In genomic region chr11:19739872-19740271, GRCh38 we compare ENCODE assay signal across 10 cellular contexts. TPM values are rescaled to one million over a fixed set of nuclear protein-coding genes. Genes with fewer than 3 reads are reported as not detected.
DNase-seq lines count a peak whose midpoint lies in the region; ATAC-seq and TF ChIP-seq lines count a peak whose summit lies in the region.
"Had no signal": no experiment of that assay in that cellular context is flagged by ENCODE, and none has a peak within 500 bp of the region (broad histone marks: within the 10 kb centered on the region; RNA-seq: fewer than 3 reads in every experiment).

No MANE protein-coding gene starts in this region.

- peak overlapping the region; percentile 76 for H2AFZ ChIP-seq in GM23248

- H3K27me3 Mint-ChIP-seq in CD14-positive monocyte (ENCODE audit: low read depth in 3 of 3): peaks cover 0 to 6% (median 6%) of the 10 kb centered on the region in 3 donors
- H3K27me3 Mint-ChIP-seq: central memory CD8-positive, alpha-beta T cell had no signal

- H3K27me3 ChIP-seq in GM23248 (replicated peaks; ENCODE audit: insufficient read depth) (no peaks in the 10 kb centered on the region), rectal smooth muscle tissue (ENCODE audit: control insufficient read depth, insufficient read depth, low read length) (no peaks in the 10 kb centered on the region)

- H3K27ac ChIP-seq in GM23248 (peak overlapping the region; percentile 19; the same call in 1 of the 2 replicates), rectal smooth muscle tissue (ENCODE audit: low read depth, low read length) (peak overlapping the region; percentile 58)

- 0 out of 2 replicates have a peak, but pooled peaks cover 4% of the 10 kb centered on the region for H4K20me1 ChIP-seq in GM23248 (ENCODE audit: insufficient read depth)

- no peaks in the 10 kb centered on the region for H3K9me3 Mint-ChIP-seq in CD14-positive monocyte
- H3K9me3 Mint-ChIP-seq: central memory CD8-positive, alpha-beta T cell had no signal

- H3K4me1 Mint-ChIP-seq in CD14-positive monocyte: no peaks in the 10 kb centered on the region
- H3K4me1 Mint-ChIP-seq: central memory CD8-positive, alpha-beta T cell had no signal

- TF ChIP-seq CTCF in CD14-positive monocyte (IDR thresholded peaks at IDR 0.05): no peak

- H3K9ac ChIP-seq in GM23248 (peak overlapping the region; percentile 54), rectal smooth muscle tissue (ENCODE audit: low read length) (no peak overlapping the region)

- peaks cover 23% of the 10 kb centered on the region; the same call in 1 of the 2 replicates for H3F3A ChIP-seq in GM23248 (ENCODE audit: insufficient read depth)

- H3K4me3 Mint-ChIP-seq in CD14-positive monocyte: no peak overlapping the region
- H3K4me3 Mint-ChIP-seq: central memory CD8-positive, alpha-beta T cell had no signal

- DNase-seq in GM23248: peak; percentile 65
- DNase-seq in globus pallidus (ENCODE audit: low spot score): peak; percentile 76
- DNase-seq in CD14-positive monocyte (ENCODE audit: low spot score): no peak
- DNase-seq in kidney glomerular epithelial cell (lab: John Stamatoyannopoulos, UW): no peak
- DNase-seq in stimulated activated CD4-positive, alpha-beta T cell treated with anti-CD3 and anti-CD28 coated beads, Interleukin-15, amount 100 ng/mL, for 24 hours: no peak
- no peak for DNase-seq in NCI-H1048 (lab: John Stamatoyannopoulos, UW)
- DNase-seq: SHP77 had no signal

- H3K9me2 ChIP-seq in GM23248 (ENCODE audit: insufficient read depth): no peaks in the 10 kb centered on the region

- in situ Hi-C loops in GM23248 (cut with MboI): loop anchor here (5.0 to 10.0 kb wide), 3 partner anchors 165 to 425 kb away; no protein-coding TSS in a partner anchor

- no peak overlapping the region for H3K27ac Mint-ChIP-seq in CD14-positive monocyte

- peak overlapping the region; percentile 36 for H3K4me2 ChIP-seq in GM23248 (ENCODE audit: unreplicated experiment)

- H3K4me3 ChIP-seq in GM23248 (no peak overlapping the region), rectal smooth muscle tissue (ENCODE audit: low read length) (no peak overlapping the region)

- H3K36me3 ChIP-seq in GM23248 (ENCODE audit: low read depth) (no peaks in the 10 kb centered on the region), rectal smooth muscle tissue (ENCODE audit: control insufficient read depth, insufficient read depth, low read length) (no peaks in the 10 kb centered on the region)

- H3K79me2 ChIP-seq in GM23248 (ENCODE audit: insufficient read depth): peaks cover 97% of the 10 kb centered on the region

- H3K36me3 Mint-ChIP-seq in CD14-positive monocyte: no peaks in the 10 kb centered on the region

- no peaks in the 10 kb centered on the region for H3K9me3 ChIP-seq in GM23248 (ENCODE audit: low read depth)

- intact Hi-C loops in CD14-positive monocyte (cut with micrococcal nuclease): no loop called here

- peaks cover 32% of the 10 kb centered on the region for H3K4me1 ChIP-seq in GM23248 (ENCODE audit: insufficient read depth)
- H3K4me1 ChIP-seq in rectal smooth muscle tissue (ENCODE audit: control insufficient read depth, insufficient read depth, low read length): peaks cover 29% of the 10 kb centered on the region

- WGBS in GM23248 (ENCODE audit: low coverage in 1 of 2, low lambda C conversion rate in 2 of 2, missing lambda C conversion rate in 2 of 2), 2 experiments: 32 to 33% methylated on average over 4 of the region's 4 CpGs

- ATAC-seq in SK-N-SH treated with all-trans-retinoic acid at 6 μM for 48 hours: peak; percentile 15; the same call in 1 of the 3 replicates

TF ChIP-seq in SK-N-SH treated with all-trans-retinoic acid at 6 μM for 48 hours, 23 proteins besides CTCF, POLR2A, EP300 and RAD21:
- no peak for TF ChIP-seq ARNTL (CRISPR knock-in tag; IDR thresholded peaks at IDR 0.05; ENCODE audit: borderline replicate concordance, low read depth)
- no peak for TF ChIP-seq BACH2 (CRISPR knock-in tag; IDR thresholded peaks at IDR 0.05; ENCODE audit: borderline replicate concordance)
- no peak for TF ChIP-seq GLIS3 (CRISPR knock-in tag; IDR thresholded peaks at IDR 0.05)
- TF ChIP-seq PATZ1 (CRISPR knock-in tag; IDR thresholded peaks at IDR 0.05; ENCODE audit: borderline replicate concordance): no peak
- no peak for TF ChIP-seq ZNF565 (CRISPR knock-in tag; conservative IDR thresholded peaks at IDR 0.05; ENCODE audit: low read depth)
- TF ChIP-seq TCF4 (CRISPR knock-in tag; IDR thresholded peaks at IDR 0.05; ENCODE audit: borderline replicate concordance): no peak

RNA-seq across cellular contexts. Expression of gene NAV2, which starts 27.2 kb away (rescaled TPM):
- 11.9 and 12.0 TPM in 2 replicates for total RNA-seq in GM23248 (2014; rRNA removed; shearing (Covaris generic))
- 4.1 and 5.7 TPM in 2 replicates for polyA plus RNA-seq in GM23248 (2016; fragmentation: Nextera tagmentation; extraction: Ambion mirVana)
- polyA plus RNA-seq in CD14-positive monocyte: not detected

Comparison
In these comparisons a context has a peak if more than half of its experiments do, and no peak if none do; other contexts are left out.
1. DNase-seq: peak in GM23248 (single experiment) and globus pallidus (single experiment); none in CD14-positive monocyte (single experiment), kidney glomerular epithelial cell (single experiment), stimulated activated CD4-positive, alpha-beta T cell treated with anti-CD3 and anti-CD28 coated beads, Interleukin-15, amount 100 ng/mL, for 24 hours (single experiment) and NCI-H1048 (single experiment).